ENCODE assay signal across 10 cellular contexts in genomic region chr14:35932659-35933159, GRCh38.
DNase-seq lines count a peak whose midpoint lies in the region; ATAC-seq and TF ChIP-seq lines count a peak whose summit lies in the region.
"Had no signal": no experiment of that assay in that cellular context is flagged by ENCODE, and none has a peak within 500 bp of the region (broad histone marks: within the 10 kb centered on the region; RNA-seq: fewer than 3 reads in every experiment).

No MANE protein-coding gene starts in this region.

- H4K8ac ChIP-seq in trophoblast cell (ENCODE audit: low read depth, low read length) = no peak overlapping the region

- POLR2A ChIA-PET in activated CD4-positive, alpha-beta T cell treated with anti-CD3 and anti-CD28 coated beads for 36 hours (lab: Charles Lee) = no interaction called here

- TF ChIP-seq EP300 in transverse colon (IDR thresholded peaks at IDR 0.05; ENCODE audit: low read depth) = no peak

- peak overlapping the region; percentile 75 for H3K27ac Mint-ChIP-seq in activated CD4-positive, alpha-beta T cell treated with anti-CD3 and anti-CD28 coated beads for 36 hours
- H3K27ac Mint-ChIP-seq in glutamatergic neuron (ENCODE audit: unreplicated experiment) = no peak overlapping the region
- H3K27ac Mint-ChIP-seq: dendritic cell treated with granulocyte-macrophage colony-stimulating factor and Interleukin-4, amounts not matched to agents 40 ng/mL and 50 ng/mL, for 4 days had no signal

- H3K4me3 ChIP-seq in Jurkat, Clone E6-1 (ENCODE audit: low read length) = peak overlapping the region; percentile 53
- H3K4me3 ChIP-seq in transverse colon (no peak overlapping the region), trophoblast cell (ENCODE audit: low read depth, low read length) (no peak overlapping the region)

- CTCF ChIA-PET in activated CD4-positive, alpha-beta T cell treated with anti-CD3 and anti-CD28 coated beads for 36 hours (lab: Charles Lee) = interaction anchor here (2.7 kb wide), 1 partner anchor 12 kb away, joined by 8 read pairs; no protein-coding TSS in a partner anchor

- TF ChIP-seq CTCF in transverse colon (IDR thresholded peaks at IDR 0.05) = no peak
- TF ChIP-seq CTCF in glutamatergic neuron (IDR thresholded peaks at IDR 0.05; ENCODE audit: partially characterized antibody, unreplicated experiment) = no peak

- peak overlapping the region; percentile 58 for H3K4me3 Mint-ChIP-seq in activated CD4-positive, alpha-beta T cell treated with anti-CD3 and anti-CD28 coated beads for 36 hours
- H3K4me3 Mint-ChIP-seq in glutamatergic neuron (ENCODE audit: unreplicated experiment) = no peak overlapping the region
- H3K4me3 Mint-ChIP-seq: dendritic cell treated with granulocyte-macrophage colony-stimulating factor and Interleukin-4, amounts not matched to agents 40 ng/mL and 50 ng/mL, for 4 days had no signal

- no peak overlapping the region for H3K23ac ChIP-seq in trophoblast cell (ENCODE audit: low read length)

- peak; percentile 70 for DNase-seq in activated CD4-positive, alpha-beta T cell treated with anti-CD3 and anti-CD28 coated beads for 36 hours
- no peak for DNase-seq in activated CD4-positive, alpha-beta T cell treated with anti-CD3 and anti-CD28 coated beads for 1 hour
- peak; percentile 85 for DNase-seq in Jurkat, Clone E6-1 (ENCODE audit: low read depth, low spot score)
- peak; percentile 4 for DNase-seq in activated gamma-delta T cell treated with anti-CD3 and anti-CD28 coated beads, Interleukin-2, amount 50 U/mL, for 16 hours (ENCODE audit: low read depth)
- DNase-seq in transverse colon (peak; percentile 11), NCI-H2196 (lab: John Stamatoyannopoulos, UW; ENCODE audit: unreplicated experiment) (no peak), glutamatergic neuron (no peak), trophoblast cell (no peak)

- H3K9me3 ChIP-seq in transverse colon (no peaks in the 10 kb centered on the region), trophoblast cell (ENCODE audit: insufficient read depth, low read depth, low read length) (no peaks in the 10 kb centered on the region)
- H3K9me3 ChIP-seq: neutrophil had no signal

- no peaks in the 10 kb centered on the region for H3K4me1 ChIP-seq in transverse colon
- H3K4me1 ChIP-seq in trophoblast cell (ENCODE audit: control insufficient read depth in 1 of 2, insufficient read depth in 2 of 2, low read length in 2 of 2) = no peaks in the 10 kb centered on the region

- H3K27me3 ChIP-seq in transverse colon = no peaks in the 10 kb centered on the region
- no peaks in the 10 kb centered on the region for H3K27me3 ChIP-seq in trophoblast cell (ENCODE audit: insufficient read depth, low read length)

- no peaks in the 10 kb centered on the region for H3K79me2 ChIP-seq in trophoblast cell (ENCODE audit: control insufficient read depth, insufficient read depth, low read length, poor library complexity)

- H2BK120ac ChIP-seq in trophoblast cell (ENCODE audit: insufficient read depth, low read length, poor library complexity) = no peak overlapping the region

- ATAC-seq in activated CD4-positive, alpha-beta T cell treated with anti-CD3 and anti-CD28 coated beads for 36 hours = peak; percentile 89

- H3K9me3 Mint-ChIP-seq in activated CD4-positive, alpha-beta T cell treated with anti-CD3 and anti-CD28 coated beads for 36 hours (ENCODE audit: low read depth) = no peaks in the 10 kb centered on the region
- no peaks in the 10 kb centered on the region for H3K9me3 Mint-ChIP-seq in glutamatergic neuron (ENCODE audit: unreplicated experiment)
- H3K9me3 Mint-ChIP-seq: dendritic cell treated with granulocyte-macrophage colony-stimulating factor and Interleukin-4, amounts not matched to agents 40 ng/mL and 50 ng/mL, for 4 days had no signal

- H3K18ac ChIP-seq in trophoblast cell (ENCODE audit: low read length) = no peak overlapping the region

- H3K36me3 ChIP-seq in transverse colon = no peaks in the 10 kb centered on the region
- no peaks in the 10 kb centered on the region for H3K36me3 ChIP-seq in trophoblast cell (ENCODE audit: control insufficient read depth in 1 of 2, insufficient read depth in 2 of 2, low read length in 2 of 2)
- H3K36me3 ChIP-seq: neutrophil had no signal

- no peak overlapping the region for H2BK12ac ChIP-seq in trophoblast cell (ENCODE audit: low read length)

- no peak overlapping the region for H4K91ac ChIP-seq in trophoblast cell (ENCODE audit: low read depth, low read length)

- H3K79me1 ChIP-seq in trophoblast cell (ENCODE audit: low read length) = no peaks in the 10 kb centered on the region

- H3K4ac ChIP-seq in trophoblast cell (ENCODE audit: low read depth, low read length) = no peak overlapping the region

- no peak overlapping the region for H3K14ac ChIP-seq in trophoblast cell (ENCODE audit: low read length)

- 70% methylated on average over 9 to 13 of the region's 13 CpGs for WGBS in transverse colon (ENCODE audit: low coverage in 1 of 2), 2 donors
- no CpG with 5 or more reads among the region's 13 CpGs for WGBS in trophoblast cell (ENCODE audit: extremely low coverage, insufficient coverage, insufficient read length)

- no peak overlapping the region for H2AK5ac ChIP-seq in trophoblast cell (ENCODE audit: low read length)

- no peak for TF ChIP-seq POLR2A in transverse colon (IDR thresholded peaks at IDR 0.05)

- H3K4me1 Mint-ChIP-seq in activated CD4-positive, alpha-beta T cell treated with anti-CD3 and anti-CD28 coated beads for 36 hours = peaks cover 36% of the 10 kb centered on the region
- H3K4me1 Mint-ChIP-seq in glutamatergic neuron (ENCODE audit: low read depth, unreplicated experiment) = no peaks in the 10 kb centered on the region

- H3K9ac ChIP-seq in trophoblast cell (ENCODE audit: low read length) = no peak overlapping the region

- H2AFZ ChIP-seq in trophoblast cell (ENCODE audit: insufficient read depth, low read length, poor library complexity) = no peak overlapping the region

- in situ Hi-C loops in transverse colon (cut with MboI; ENCODE audit: low pct_ligation_motif_present in 1 of 4, low pct_unique_long_range_greater_than_20kb in 1 of 4, low sequenced_read_pairs in 3 of 4) = no loop called here

- H3K4me2 ChIP-seq in trophoblast cell (ENCODE audit: low read length) = no peak overlapping the region

- intact Hi-C loops in activated CD4-positive, alpha-beta T cell treated with anti-CD3 and anti-CD28 coated beads for 36 hours (cut with DNase I, micrococcal nuclease) = loop anchor here (5.0 kb wide), 2 partner anchors 50 to 385 kb away; no protein-coding TSS in a partner anchor
- intact Hi-C loops in transverse colon (cut with DNase I; ENCODE audit: low total_unique reads) = no loop called here

- no peak overlapping the region for H4K12ac ChIP-seq in trophoblast cell (ENCODE audit: low read depth, low read length)

- H3K27ac ChIP-seq in transverse colon (no peak overlapping the region), trophoblast cell (ENCODE audit: low read depth, low read length) (no peak overlapping the region)
- H3K27ac ChIP-seq: neutrophil had no signal

- no peaks in the 10 kb centered on the region for H3K36me3 Mint-ChIP-seq in activated CD4-positive, alpha-beta T cell treated with anti-CD3 and anti-CD28 coated beads for 36 hours (ENCODE audit: low read depth)
- no peaks in the 10 kb centered on the region for H3K36me3 Mint-ChIP-seq in glutamatergic neuron (ENCODE audit: unreplicated experiment)

- H3K27me3 Mint-ChIP-seq in activated CD4-positive, alpha-beta T cell treated with anti-CD3 and anti-CD28 coated beads for 36 hours = peaks cover 2% of the 10 kb centered on the region
- H3K27me3 Mint-ChIP-seq in glutamatergic neuron (ENCODE audit: unreplicated experiment) = no peaks in the 10 kb centered on the region
- H3K27me3 Mint-ChIP-seq: dendritic cell treated with granulocyte-macrophage colony-stimulating factor and Interleukin-4, amounts not matched to agents 40 ng/mL and 50 ng/mL, for 4 days had no signal

- no peak overlapping the region for H2BK5ac ChIP-seq in trophoblast cell (ENCODE audit: low read depth, low read length, poor library complexity)

Comparison
In these comparisons a context has a peak if more than half of its experiments do, and no peak if none do; other contexts are left out.
1. DNase-seq: peak in activated CD4-positive, alpha-beta T cell treated with anti-CD3 and anti-CD28 coated beads for 36 hours (single experiment), Jurkat, Clone E6-1 (single experiment), activated gamma-delta T cell treated with anti-CD3 and anti-CD28 coated beads, Interleukin-2, amount 50 U/mL, for 16 hours (single experiment) and transverse colon (single experiment); none in activated CD4-positive, alpha-beta T cell treated with anti-CD3 and anti-CD28 coated beads for 1 hour (single experiment), NCI-H2196 (single experiment), glutamatergic neuron (single experiment) and trophoblast cell (0 of 2).